Comparison of ENCODE assay signal across 1 cellular context in the genomic region with DNA sequence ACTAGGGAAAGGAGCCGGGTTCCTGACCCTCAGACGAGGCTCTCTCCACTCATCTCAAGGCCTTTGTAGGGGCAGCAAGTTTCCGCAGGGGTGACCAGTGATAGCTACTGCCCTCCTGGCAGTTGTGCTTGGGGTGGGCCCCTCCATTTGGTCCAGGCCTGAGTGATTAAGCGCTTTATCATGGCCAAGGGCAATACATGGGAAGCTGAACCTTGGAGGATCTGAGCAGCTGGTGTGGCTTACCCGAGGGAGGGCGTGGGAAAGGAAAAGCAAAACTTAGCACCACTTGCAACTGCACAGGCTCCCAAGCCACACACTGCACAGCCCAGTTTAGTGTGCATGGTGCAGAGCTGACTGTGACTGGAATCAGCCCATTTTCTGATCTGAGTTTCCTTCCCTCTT.
TF ChIP-seq lines count a peak whose summit lies in the region.

No MANE protein-coding gene starts in this region.

TF ChIP-seq in K562, 482 proteins besides CTCF, POLR2A, EP300 and RAD21 (continued from another document):
- TF ChIP-seq, protein P1, sequence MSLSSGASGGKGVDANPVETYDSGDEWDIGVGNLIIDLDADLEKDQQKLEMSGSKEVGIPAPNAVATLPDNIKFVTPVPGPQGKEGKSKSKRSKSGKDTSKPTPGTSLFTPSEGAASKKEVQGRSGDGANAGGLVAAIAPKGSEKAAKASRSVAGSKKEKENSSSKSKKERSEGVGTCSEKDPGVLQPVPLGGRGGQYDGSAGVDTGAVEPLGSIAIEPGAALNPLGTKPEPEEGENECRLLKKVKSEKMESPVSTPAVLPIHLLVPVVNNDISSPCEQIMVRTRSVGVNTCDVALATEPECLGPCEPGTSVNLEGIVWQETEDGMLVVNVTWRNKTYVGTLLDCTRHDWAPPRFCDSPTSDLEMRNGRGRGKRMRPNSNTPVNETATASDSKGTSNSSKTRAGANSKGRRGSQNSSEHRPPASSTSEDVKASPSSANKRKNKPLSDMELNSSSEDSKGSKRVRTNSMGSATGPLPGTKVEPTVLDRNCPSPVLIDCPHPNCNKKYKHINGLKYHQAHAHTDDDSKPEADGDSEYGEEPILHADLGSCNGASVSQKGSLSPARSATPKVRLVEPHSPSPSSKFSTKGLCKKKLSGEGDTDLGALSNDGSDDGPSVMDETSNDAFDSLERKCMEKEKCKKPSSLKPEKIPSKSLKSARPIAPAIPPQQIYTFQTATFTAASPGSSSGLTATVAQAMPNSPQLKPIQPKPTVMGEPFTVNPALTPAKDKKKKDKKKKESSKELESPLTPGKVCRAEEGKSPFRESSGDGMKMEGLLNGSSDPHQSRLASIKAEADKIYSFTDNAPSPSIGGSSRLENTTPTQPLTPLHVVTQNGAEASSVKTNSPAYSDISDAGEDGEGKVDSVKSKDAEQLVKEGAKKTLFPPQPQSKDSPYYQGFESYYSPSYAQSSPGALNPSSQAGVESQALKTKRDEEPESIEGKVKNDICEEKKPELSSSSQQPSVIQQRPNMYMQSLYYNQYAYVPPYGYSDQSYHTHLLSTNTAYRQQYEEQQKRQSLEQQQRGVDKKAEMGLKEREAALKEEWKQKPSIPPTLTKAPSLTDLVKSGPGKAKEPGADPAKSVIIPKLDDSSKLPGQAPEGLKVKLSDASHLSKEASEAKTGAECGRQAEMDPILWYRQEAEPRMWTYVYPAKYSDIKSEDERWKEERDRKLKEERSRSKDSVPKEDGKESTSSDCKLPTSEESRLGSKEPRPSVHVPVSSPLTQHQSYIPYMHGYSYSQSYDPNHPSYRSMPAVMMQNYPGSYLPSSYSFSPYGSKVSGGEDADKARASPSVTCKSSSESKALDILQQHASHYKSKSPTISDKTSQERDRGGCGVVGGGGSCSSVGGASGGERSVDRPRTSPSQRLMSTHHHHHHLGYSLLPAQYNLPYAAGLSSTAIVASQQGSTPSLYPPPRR (CRISPR knock-in tag; IDR thresholded peaks at IDR 0.05; ENCODE audit: borderline replicate concordance), result no peak
- TF ChIP-seq ZNF431 (CRISPR knock-in tag; IDR thresholded peaks at IDR 0.05) (0 out of 2 replicates have a peak, but pooled peaks have one; percentile 45), DMBX1 (CRISPR knock-in tag; IDR thresholded peaks at IDR 0.05; ENCODE audit: borderline replicate concordance) (peak; percentile 59; the same call in 1 of the 2 replicates), RB1 (IDR thresholded peaks at IDR 0.05; ENCODE audit: low read depth) (no peak), SMAD4 (CRISPR knock-in tag; conservative IDR thresholded peaks at IDR 0.05) (no peak), HDGF (IDR thresholded peaks at IDR 0.05) (0 out of 2 replicates have a peak, but pooled peaks have one; percentile 36), L3MBTL2 (IDR thresholded peaks at IDR 0.05) (peak; percentile 14; the same call in 1 of the 2 replicates)
- TF ChIP-seq, protein P2, sequence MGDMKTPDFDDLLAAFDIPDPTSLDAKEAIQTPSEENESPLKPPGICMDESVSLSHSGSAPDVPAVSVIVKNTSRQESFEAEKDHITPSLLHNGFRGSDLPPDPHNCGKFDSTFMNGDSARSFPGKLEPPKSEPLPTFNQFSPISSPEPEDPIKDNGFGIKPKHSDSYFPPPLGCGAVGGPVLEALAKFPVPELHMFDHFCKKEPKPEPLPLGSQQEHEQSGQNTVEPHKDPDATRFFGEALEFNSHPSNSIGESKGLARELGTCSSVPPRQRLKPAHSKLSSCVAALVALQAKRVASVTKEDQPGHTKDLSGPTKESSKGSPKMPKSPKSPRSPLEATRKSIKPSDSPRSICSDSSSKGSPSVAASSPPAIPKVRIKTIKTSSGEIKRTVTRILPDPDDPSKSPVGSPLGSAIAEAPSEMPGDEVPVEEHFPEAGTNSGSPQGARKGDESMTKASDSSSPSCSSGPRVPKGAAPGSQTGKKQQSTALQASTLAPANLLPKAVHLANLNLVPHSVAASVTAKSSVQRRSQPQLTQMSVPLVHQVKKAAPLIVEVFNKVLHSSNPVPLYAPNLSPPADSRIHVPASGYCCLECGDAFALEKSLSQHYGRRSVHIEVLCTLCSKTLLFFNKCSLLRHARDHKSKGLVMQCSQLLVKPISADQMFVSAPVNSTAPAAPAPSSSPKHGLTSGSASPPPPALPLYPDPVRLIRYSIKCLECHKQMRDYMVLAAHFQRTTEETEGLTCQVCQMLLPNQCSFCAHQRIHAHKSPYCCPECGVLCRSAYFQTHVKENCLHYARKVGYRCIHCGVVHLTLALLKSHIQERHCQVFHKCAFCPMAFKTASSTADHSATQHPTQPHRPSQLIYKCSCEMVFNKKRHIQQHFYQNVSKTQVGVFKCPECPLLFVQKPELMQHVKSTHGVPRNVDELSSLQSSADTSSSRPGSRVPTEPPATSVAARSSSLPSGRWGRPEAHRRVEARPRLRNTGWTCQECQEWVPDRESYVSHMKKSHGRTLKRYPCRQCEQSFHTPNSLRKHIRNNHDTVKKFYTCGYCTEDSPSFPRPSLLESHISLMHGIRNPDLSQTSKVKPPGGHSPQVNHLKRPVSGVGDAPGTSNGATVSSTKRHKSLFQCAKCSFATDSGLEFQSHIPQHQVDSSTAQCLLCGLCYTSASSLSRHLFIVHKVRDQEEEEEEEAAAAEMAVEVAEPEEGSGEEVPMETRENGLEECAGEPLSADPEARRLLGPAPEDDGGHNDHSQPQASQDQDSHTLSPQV (IDR thresholded peaks at IDR 0.05), result peak; percentile 86
- TF ChIP-seq, protein P3, sequence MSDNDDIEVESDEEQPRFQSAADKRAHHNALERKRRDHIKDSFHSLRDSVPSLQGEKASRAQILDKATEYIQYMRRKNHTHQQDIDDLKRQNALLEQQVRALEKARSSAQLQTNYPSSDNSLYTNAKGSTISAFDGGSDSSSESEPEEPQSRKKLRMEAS (CRISPR knock-in tag; IDR thresholded peaks at IDR 0.05), result 0 out of 2 replicates have a peak, but pooled peaks have one; percentile 31
- TF ChIP-seq, protein P4, sequence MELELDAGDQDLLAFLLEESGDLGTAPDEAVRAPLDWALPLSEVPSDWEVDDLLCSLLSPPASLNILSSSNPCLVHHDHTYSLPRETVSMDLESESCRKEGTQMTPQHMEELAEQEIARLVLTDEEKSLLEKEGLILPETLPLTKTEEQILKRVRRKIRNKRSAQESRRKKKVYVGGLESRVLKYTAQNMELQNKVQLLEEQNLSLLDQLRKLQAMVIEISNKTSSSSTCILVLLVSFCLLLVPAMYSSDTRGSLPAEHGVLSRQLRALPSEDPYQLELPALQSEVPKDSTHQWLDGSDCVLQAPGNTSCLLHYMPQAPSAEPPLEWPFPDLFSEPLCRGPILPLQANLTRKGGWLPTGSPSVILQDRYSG (tag; conservative IDR thresholded peaks at IDR 0.05; ENCODE audit: low read depth), result peak; percentile 42; the same call in 1 of the 2 replicates
